ENCODE assay signal across 17 cellular contexts in genomic region chr12:49633703-49634311, GRCh38. TPM values are rescaled to one million over a fixed set of nuclear protein-coding genes. Genes with fewer than 3 reads are reported as not detected.
DNase-seq lines count a peak whose midpoint lies in the region; ATAC-seq and TF ChIP-seq lines count a peak whose summit lies in the region.
"Had no signal": no experiment of that assay in that cellular context is flagged by ENCODE, and none has a peak within 500 bp of the region (broad histone marks: within the 10 kb centered on the region; RNA-seq: fewer than 3 reads in every experiment).

No MANE protein-coding gene starts in this region.

- H3K18ac ChIP-seq in IMR-90 (ENCODE audit: low read depth, low read length), result no peak overlapping the region

- BruUV-seq in IMR-90 (replicated peaks; lab: Mats Ljungman, UMichigan) (no TSS peak), mammary epithelial cell (replicated peaks; lab: Mats Ljungman, UMichigan) (TSS peak; percentile 34)

- H3K36me3 Mint-ChIP-seq in activated T-cell treated with anti-CD3 and anti-CD28 coated beads, Interleukin-2, amount 50 U/mL, for 24 hours (ENCODE audit: low read depth), result peaks cover 6% of the 10 kb centered on the region
- peaks cover 0 to 1% of the 10 kb centered on the region in 2 donors for H3K36me3 Mint-ChIP-seq in activated T-cell treated with anti-CD3 and anti-CD28 coated beads, Interleukin-2, amount 50 U/mL, for 72 hours (ENCODE audit: insufficient read depth in 2 of 2)
- peaks cover 8% of the 10 kb centered on the region for H3K36me3 Mint-ChIP-seq in neural progenitor cell
- peaks cover 0 to 1% of the 10 kb centered on the region in 2 donors for H3K36me3 Mint-ChIP-seq in CD4-positive, alpha-beta memory T cell

- H3K27me3 ChIP-seq in IMR-90 (ENCODE audit: control insufficient read depth, insufficient read depth, low read length) (no peaks in the 10 kb centered on the region), mammary epithelial cell (ENCODE audit: insufficient read depth, low read length) (no peaks in the 10 kb centered on the region), neural progenitor cell (no peaks in the 10 kb centered on the region)
- H3K27me3 ChIP-seq in CD4-positive, alpha-beta memory T cell (ENCODE audit: insufficient read depth, low read length), result no peaks in the 10 kb centered on the region

- no peak overlapping the region for H2BK20ac ChIP-seq in IMR-90 (ENCODE audit: low read depth, low read length)

- H3K9me3 Mint-ChIP-seq in activated T-cell treated with anti-CD3 and anti-CD28 coated beads, Interleukin-2, amount 50 U/mL, for 24 hours, result no peaks in the 10 kb centered on the region
- H3K9me3 Mint-ChIP-seq in activated T-cell treated with anti-CD3 and anti-CD28 coated beads, Interleukin-2, amount 50 U/mL, for 72 hours, result no peaks in the 10 kb centered on the region
- no peaks in the 10 kb centered on the region for H3K9me3 Mint-ChIP-seq in neural progenitor cell
- H3K9me3 Mint-ChIP-seq in CD4-positive, alpha-beta memory T cell, result peaks cover 0 to 2% (median 0%) of the 10 kb centered on the region in 8 donors

- no peak for TF ChIP-seq POLR2A in IMR-90 (IDR thresholded peaks at IDR 0.05; ENCODE audit: low read depth, low read length)

- no peak overlapping the region for H3K27ac ChIP-seq in IMR-90 (ENCODE audit: insufficient read depth, low read length)
- no peak overlapping the region for H3K27ac ChIP-seq in mammary epithelial cell (ENCODE audit: insufficient read depth, low read depth, low read length)
- no peak overlapping the region for H3K27ac ChIP-seq in neural progenitor cell
- no peak overlapping the region for H3K27ac ChIP-seq in CD4-positive, alpha-beta memory T cell (ENCODE audit: low read depth, low read length)

- no peaks in the 10 kb centered on the region for H3K9me1 ChIP-seq in IMR-90 (ENCODE audit: insufficient read depth, low read length)

- dilution Hi-C loops in IMR-90 (cut with HindIII; ENCODE audit: low sequenced_read_pairs, unreplicated experiment) (no loop called here), mammary epithelial cell (cut with HindIII; ENCODE audit: low sequenced_read_pairs) (no loop called here)

- H4K20me1 ChIP-seq in IMR-90 (ENCODE audit: insufficient read depth, low read length), result peaks cover 3% of the 10 kb centered on the region; the same call in 1 of the 2 replicates
- H4K20me1 ChIP-seq in mammary epithelial cell (ENCODE audit: insufficient read depth, low read length), result no peaks in the 10 kb centered on the region
- H4K20me1 ChIP-seq in neural progenitor cell (ENCODE audit: low read depth), result no peaks in the 10 kb centered on the region

- peaks cover 0 to 3% of the 10 kb centered on the region in 2 experiments; a peak in 2 of 4 replicates for H3K79me1 ChIP-seq in IMR-90 (ENCODE audit: low read depth in 1 of 2, low read length in 2 of 2)

- POLR2A ChIA-PET in IMR-90 (lab: Charles Lee; ENCODE audit: unreplicated experiment), result no interaction called here
- POLR2A ChIA-PET in CD4-positive, alpha-beta memory T cell (lab: Charles Lee; ENCODE audit: partially characterized antibody), result interaction anchor here (1.0 to 4.9 kb wide), 3 partner anchors 10 to 107 kb away, joined by 3 to 34 read pairs (median 3); partner anchors contain the start of genes FMNL3, PRPF40B and TMBIM6

- no peak overlapping the region for H3K4me2 ChIP-seq in IMR-90 (ENCODE audit: low read depth, low read length)
- H3K4me2 ChIP-seq in mammary epithelial cell (ENCODE audit: insufficient read depth, low read depth, low read length), result no peak overlapping the region
- H3K4me2 ChIP-seq in neural progenitor cell, result no peak overlapping the region

- peaks cover 5% of the 10 kb centered on the region; the same call in 1 of the 2 replicates for H3K4me1 ChIP-seq in IMR-90 (ENCODE audit: control insufficient read depth, insufficient read depth, low read length)
- H3K4me1 ChIP-seq in mammary epithelial cell (ENCODE audit: insufficient read depth, low read length), result no peaks in the 10 kb centered on the region
- peaks cover 9% of the 10 kb centered on the region for H3K4me1 ChIP-seq in neural progenitor cell
- H3K4me1 ChIP-seq in CD4-positive, alpha-beta memory T cell (ENCODE audit: insufficient read depth, low read length), result peaks cover 8% of the 10 kb centered on the region
- H3K4me1 ChIP-seq: Caco-2 had no signal

- in situ Hi-C loops in IMR-90 (cut with MboI; ENCODE audit: low sequenced_read_pairs), result no loop called here
- in situ Hi-C loops in mammary epithelial cell (cut with MboI; ENCODE audit: low sequenced_read_pairs in 2 of 2), result no loop called here

- H3K36me3 ChIP-seq in IMR-90 (ENCODE audit: control insufficient read depth, insufficient read depth, low read length), result peaks cover 19% of the 10 kb centered on the region
- peaks cover 7% of the 10 kb centered on the region for H3K36me3 ChIP-seq in mammary epithelial cell (ENCODE audit: insufficient read depth, low read length)
- no peaks in the 10 kb centered on the region for H3K36me3 ChIP-seq in neural progenitor cell
- no peaks in the 10 kb centered on the region for H3K36me3 ChIP-seq in CD4-positive, alpha-beta memory T cell (ENCODE audit: insufficient read depth, low read length)

- no peak overlapping the region for H4K8ac ChIP-seq in IMR-90 (ENCODE audit: low read depth in 2 of 2, low read length in 2 of 2)

- H2AFZ ChIP-seq in IMR-90 (replicated peaks; ENCODE audit: low read length, poor library complexity), result no peak overlapping the region
- H2AFZ ChIP-seq in mammary epithelial cell (ENCODE audit: low read depth, low read length), result no peak overlapping the region
- no peak overlapping the region for H2AFZ ChIP-seq in neural progenitor cell (replicated peaks)

- H3K4me3 ChIP-seq in IMR-90 (ENCODE audit: insufficient read depth, low read depth, low read length) (no peak overlapping the region), mammary epithelial cell (replicated peaks in 1 of 3; ENCODE audit: insufficient read depth in 1 of 3, low read depth in 2 of 3, low read length in 3 of 3) (no peak overlapping the region), neural progenitor cell (no peak overlapping the region)
- H3K4me3 ChIP-seq in CD4-positive, alpha-beta memory T cell (ENCODE audit: low read length in 2 of 2), result no peak overlapping the region

- H3K23ac ChIP-seq in IMR-90 (ENCODE audit: low read depth, low read length), result no peak overlapping the region

- no peak overlapping the region for H2BK120ac ChIP-seq in IMR-90 (ENCODE audit: low read depth, low read length)

- no peak for TF ChIP-seq CTCF in IMR-90 (conservative IDR thresholded peaks at IDR 0.05; ENCODE audit: low read depth, low read length)
- TF ChIP-seq CTCF in mammary epithelial cell (conservative IDR thresholded peaks at IDR 0.05 in 1 of 2, IDR thresholded peaks at IDR 0.05 in 1 of 2; ENCODE audit: extremely low read depth in 1 of 2, insufficient read depth in 1 of 2, low read depth in 1 of 2, low read length in 2 of 2), result no peak
- no peak for TF ChIP-seq CTCF in neural progenitor cell (IDR thresholded peaks at IDR 0.05)

- intact Hi-C loops in IMR-90 (cut with micrococcal nuclease) (no loop called here), mammary epithelial cell (cut with micrococcal nuclease) (no loop called here)
- intact Hi-C loops in CD4-positive, alpha-beta memory T cell (cut with micrococcal nuclease), result no loop called here

- no peak overlapping the region for H3K27ac Mint-ChIP-seq in activated T-cell treated with anti-CD3 and anti-CD28 coated beads, Interleukin-2, amount 50 U/mL, for 24 hours
- H3K27ac Mint-ChIP-seq in activated T-cell treated with anti-CD3 and anti-CD28 coated beads, Interleukin-2, amount 50 U/mL, for 72 hours, result no peak overlapping the region
- peak overlapping the region; percentile 61 for H3K27ac Mint-ChIP-seq in neural progenitor cell
- no peak overlapping the region for H3K27ac Mint-ChIP-seq in CD4-positive, alpha-beta memory T cell

- H3K4me1 Mint-ChIP-seq in activated T-cell treated with anti-CD3 and anti-CD28 coated beads, Interleukin-2, amount 50 U/mL, for 24 hours (ENCODE audit: low read depth), result peaks cover 10% of the 10 kb centered on the region
- peaks cover 10% of the 10 kb centered on the region for H3K4me1 Mint-ChIP-seq in activated T-cell treated with anti-CD3 and anti-CD28 coated beads, Interleukin-2, amount 50 U/mL, for 72 hours (ENCODE audit: low read depth)
- peaks cover 15% of the 10 kb centered on the region for H3K4me1 Mint-ChIP-seq in neural progenitor cell
- H3K4me1 Mint-ChIP-seq in CD4-positive, alpha-beta memory T cell, result peaks cover 9 to 13% (median 11%) of the 10 kb centered on the region in 4 donors

- TF ChIP-seq RAD21 in IMR-90 (IDR thresholded peaks at IDR 0.05; ENCODE audit: low read length), result no peak

- no peak overlapping the region for H3K4ac ChIP-seq in IMR-90 (ENCODE audit: low read depth, low read length)

- H2BK15ac ChIP-seq in IMR-90 (ENCODE audit: low read depth, low read length), result no peak overlapping the region

- H2AK9ac ChIP-seq in IMR-90 (replicated peaks; ENCODE audit: low read depth, low read length, poor library complexity), result peak overlapping the region; percentile 33

- H3K9me3 ChIP-seq in IMR-90 (ENCODE audit: control insufficient read depth, insufficient read depth, low read length) (no peaks in the 10 kb centered on the region), mammary epithelial cell (replicated peaks; ENCODE audit: insufficient read depth, low read length) (no peaks in the 10 kb centered on the region), neural progenitor cell (ENCODE audit: low read depth) (no peaks in the 10 kb centered on the region)
- no peaks in the 10 kb centered on the region for H3K9me3 ChIP-seq in CD4-positive, alpha-beta memory T cell (ENCODE audit: control insufficient read depth in 1 of 2, low read length in 2 of 2)
- H3K9me3 ChIP-seq: Caco-2 had no signal

- no peak overlapping the region for H3K4me3 Mint-ChIP-seq in activated T-cell treated with anti-CD3 and anti-CD28 coated beads, Interleukin-2, amount 50 U/mL, for 24 hours
- no peak overlapping the region for H3K4me3 Mint-ChIP-seq in activated T-cell treated with anti-CD3 and anti-CD28 coated beads, Interleukin-2, amount 50 U/mL, for 72 hours
- H3K4me3 Mint-ChIP-seq in neural progenitor cell, result no peak overlapping the region
- H3K4me3 Mint-ChIP-seq in CD4-positive, alpha-beta memory T cell, result no peak overlapping the region

- no peak overlapping the region for H4K5ac ChIP-seq in IMR-90 (ENCODE audit: low read depth, low read length)

- no peaks in the 10 kb centered on the region for H3K27me3 Mint-ChIP-seq in activated T-cell treated with anti-CD3 and anti-CD28 coated beads, Interleukin-2, amount 50 U/mL, for 24 hours
- no peaks in the 10 kb centered on the region for H3K27me3 Mint-ChIP-seq in activated T-cell treated with anti-CD3 and anti-CD28 coated beads, Interleukin-2, amount 50 U/mL, for 72 hours (ENCODE audit: low read depth)
- peaks cover 5% of the 10 kb centered on the region for H3K27me3 Mint-ChIP-seq in neural progenitor cell (ENCODE audit: insufficient read depth, low read depth)
- no peaks in the 10 kb centered on the region for H3K27me3 Mint-ChIP-seq in CD4-positive, alpha-beta memory T cell

- WGBS in IMR-90 (ENCODE audit: extremely low coverage in 2 of 2, insufficient read length in 1 of 2), 2 experiments, result no CpG with 5 or more reads among the region's 2 CpGs
- WGBS in mammary epithelial cell (ENCODE audit: low coverage, missing lambda C conversion rate), result 100% methylated on average over 1 of the region's 2 CpGs

- no peak overlapping the region for H2BK5ac ChIP-seq in IMR-90 (ENCODE audit: low read depth, low read length, poor library complexity, severe bottlenecking)

- H3K79me2 ChIP-seq in mammary epithelial cell (ENCODE audit: insufficient read depth, low read length) (peaks cover 2% of the 10 kb centered on the region), neural progenitor cell (ENCODE audit: low read depth) (no peaks in the 10 kb centered on the region)

- no peak overlapping the region for H2AK5ac ChIP-seq in IMR-90 (ENCODE audit: low read depth, low read length)

- no peak overlapping the region for H4K91ac ChIP-seq in IMR-90 (ENCODE audit: insufficient read depth, low read depth, low read length)

- no peak overlapping the region for H3K56ac ChIP-seq in IMR-90 (ENCODE audit: extremely low read depth, insufficient read depth, low read length)

- no peak overlapping the region for H3K14ac ChIP-seq in IMR-90 (replicated peaks; ENCODE audit: low read depth, low read length)

- no peak overlapping the region for H3K9ac ChIP-seq in IMR-90 (ENCODE audit: low read depth, low read length)
- H3K9ac ChIP-seq in mammary epithelial cell (ENCODE audit: insufficient read depth, low read length), result no peak overlapping the region
- no peak overlapping the region for H3K9ac ChIP-seq in neural progenitor cell

- peak; percentile 29 for DNase-seq in activated T-cell treated with anti-CD3 and anti-CD28 coated beads, Interleukin-2, amount 50 U/mL, for 24 hours
- no peak for DNase-seq in activated T-cell treated with anti-CD3 and anti-CD28 coated beads, Interleukin-2, amount 50 U/mL, for 72 hours
- DNase-seq in IMR-90 (no peak), mammary epithelial cell (no peak), neural progenitor cell (ENCODE audit: low spot score) (no peak), GOT3 (lab: John Stamatoyannopoulos, UW) (no peak)
- DNase-seq in CD4-positive, alpha-beta memory T cell, result no peak
- DNase-seq: C1 segment of cervical spinal cord, DMS53, HCEC 1CT, NCI-H1417 treated with DMSO at 0.1 percent for 48 hours, NCI-H2029, NCI-H2171 treated with DMSO at 0.1 percent for 48 hours, NCI-H510A treated with DMSO at 0.1 percent for 48 hours had no signal

- peaks cover 11% of the 10 kb centered on the region for H3F3A ChIP-seq in neural progenitor cell (ENCODE audit: low read depth)

- CTCF ChIA-PET in IMR-90 (lab: Yijun Ruan, JAX) (no interaction called here), mammary epithelial cell (lab: Charles Lee; ENCODE audit: low non-redundant PET) (no interaction called here)
- CTCF ChIA-PET in CD4-positive, alpha-beta memory T cell (lab: Charles Lee; ENCODE audit: partially characterized antibody), result interaction anchor here (1.3 to 20.0 kb wide), 4 partner anchors 9 to 287 kb away, joined by 3 to 543 read pairs (median 18); partner anchors contain the start of genes DNAJC22, FMNL3 and PRPF40B

- ATAC-seq in activated T-cell treated with anti-CD3 and anti-CD28 coated beads, Interleukin-2, amount 50 U/mL, for 72 hours (replicated peaks in 1 of 2), result no peak
- ATAC-seq in IMR-90 (ENCODE audit: low read depth), result no peak
- ATAC-seq in activated CD4-positive, CD25-positive, alpha-beta regulatory T cell treated with anti-CD3 and anti-CD28 coated beads, Interleukin-2, amount 50 U/mL, for 24 hours, result no peak
- ATAC-seq: Panc1 had no signal

RNA-seq across cellular contexts. Expression of gene PRPF40B, which starts 10.4 kb away (rescaled TPM):
- 10 to 100 TPM in 1 of 2 donors, 1 to 10 TPM in 1; 8.5 to 14.0 TPM for total RNA-seq in activated T-cell treated with anti-CD3 and anti-CD28 coated beads, Interleukin-2, amount 50 U/mL, for 72 hours
- total RNA-seq in IMR-90 (2012; rRNA removed), result 3.9 and 5.0 TPM in 2 replicates
- 11.0 and 11.8 TPM in 2 replicates for polyA plus RNA-seq in IMR-90 (2012; rRNA removed)
- polyA plus RNA-seq in IMR-90 (2012; cell fraction: cytosol; rRNA removed), result 5.9 and 7.5 TPM in 2 replicates
- 81.2 and 98.0 TPM in 2 replicates for polyA plus RNA-seq in IMR-90 (2012; cell fraction: nucleus; rRNA removed; ENCODE audit: low replicate concordance)
- total RNA-seq in mammary epithelial cell, result 10 to 100 TPM in 1 of 2 donors, 1 to 10 TPM in 1; 8.0 to 34.4 TPM
- polyA plus RNA-seq in mammary epithelial cell, result 14.4 TPM
- 21.9 TPM for polyA minus RNA-seq in mammary epithelial cell
- 18.1 and 30.5 TPM in 2 replicates for total RNA-seq in neural progenitor cell (ENCODE audit: low replicate concordance)
- total RNA-seq in CD4-positive, alpha-beta memory T cell, result 10 to 100 TPM; 15.1 to 15.9 TPM
- 1 to 10 TPM in 1 of 2 donors, under 1 TPM in 1; 0.73 to 4.7 TPM for polyA plus RNA-seq in CD4-positive, alpha-beta memory T cell

RNA-seq across cellular contexts. Expression of gene FAM186B, which starts 28.4 kb away (rescaled TPM):
- under 1 TPM; 0.74 to 0.82 TPM for total RNA-seq in activated T-cell treated with anti-CD3 and anti-CD28 coated beads, Interleukin-2, amount 50 U/mL, for 72 hours
- total RNA-seq in IMR-90 (2012; rRNA removed) (0.18 and 0.28 TPM in 2 replicates), mammary epithelial cell (under 1 TPM; 0.33 to 0.35 TPM), neural progenitor cell (ENCODE audit: low replicate concordance) (0.25 TPM in 1 of 2 replicates, not detected in the other)
- polyA plus RNA-seq in IMR-90 (2012; rRNA removed) (0.10 TPM in 2 replicates), mammary epithelial cell (0.19 TPM)
- 0.10 and 0.12 TPM in 2 replicates for polyA plus RNA-seq in IMR-90 (2012; cell fraction: cytosol; rRNA removed)
- 0.28 and 0.36 TPM in 2 replicates for polyA plus RNA-seq in IMR-90 (2012; cell fraction: nucleus; rRNA removed; ENCODE audit: low replicate concordance)
- polyA minus RNA-seq in mammary epithelial cell, result not detected
- total RNA-seq in CD4-positive, alpha-beta memory T cell, result under 1 TPM; 0.12 to 0.22 TPM
- under 1 TPM in 1 of 2 donors, not detected in 1; 0.15 TPM for polyA plus RNA-seq in CD4-positive, alpha-beta memory T cell
